35 cellular contexts compared by ENCODE assay signal in the genomic region with DNA sequence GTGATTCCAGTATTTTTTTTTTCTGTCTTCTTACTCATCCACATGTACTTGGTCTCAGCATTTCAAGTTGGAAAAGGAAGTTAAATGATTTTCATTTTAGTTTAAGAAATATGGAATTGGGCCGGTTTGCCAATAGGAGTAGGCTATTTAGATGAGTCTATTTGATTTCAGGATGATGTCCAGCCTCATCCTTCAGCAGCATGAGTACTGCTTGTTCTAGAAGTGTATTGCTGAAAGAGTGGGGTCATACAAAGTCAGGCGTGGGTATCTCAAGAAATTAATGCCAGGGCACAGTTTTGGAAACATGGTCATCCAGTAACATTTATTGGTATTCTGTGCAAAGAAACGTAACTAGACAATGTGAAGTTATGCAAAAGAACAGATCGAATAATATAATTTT. TPM values are rescaled to one million over a fixed set of nuclear protein-coding genes. Genes with fewer than 3 reads are reported as not detected.
DNase-seq lines count a peak whose midpoint lies in the region; ATAC-seq and TF ChIP-seq lines count a peak whose summit lies in the region.
"Had no signal": no experiment of that assay in that cellular context is flagged by ENCODE, and none has a peak within 500 bp of the region (broad histone marks: within the 10 kb centered on the region; RNA-seq: fewer than 3 reads in every experiment).

No MANE protein-coding gene starts in this region.

- H3K9me3 ChIP-seq in psoas muscle = no peaks in the 10 kb centered on the region
- no peaks in the 10 kb centered on the region for H3K9me3 ChIP-seq in gastrocnemius medialis
- H3K9me3 ChIP-seq: A549; BE2C; BLaER1; BLaER1 treated with 17β-estradiol and CSF1 and Interleukin-3, amounts not matched to agents 10 nM and 100 nM; Caco-2 had no signal

- in situ Hi-C loops in gastrocnemius medialis (cut with MboI; ENCODE audit: low sequenced_read_pairs in 4 of 4) = no loop called here

- H3K36me3 ChIP-seq in psoas muscle (ENCODE audit: insufficient read depth in 1 of 2, low read depth in 1 of 2) (no peaks in the 10 kb centered on the region), gastrocnemius medialis (no peaks in the 10 kb centered on the region)
- H3K36me3 ChIP-seq: BE2C; BLaER1; BLaER1 treated with 17β-estradiol and CSF1 and Interleukin-3, amounts not matched to agents 10 nM and 100 nM had no signal

- no peak overlapping the region for H3K4me3 ChIP-seq in psoas muscle
- H3K4me3 ChIP-seq in gastrocnemius medialis = no peak overlapping the region
- H3K4me3 ChIP-seq: A549; BLaER1; BLaER1 treated with 17β-estradiol and CSF1 and Interleukin-3, amounts not matched to agents 10 nM and 100 nM had no signal

- intact Hi-C loops in psoas muscle (cut with DNase I) (loop anchor here in 1 of 2 donors (5.0 kb wide), 1 partner anchor 75 kb away; a partner anchor contains a TSS), gastrocnemius medialis (cut with DNase I; ENCODE audit: low total_unique reads) (no loop called here)

- no peak for TF ChIP-seq POLR2A in gastrocnemius medialis (IDR thresholded peaks at IDR 0.05)

- H3K27ac ChIP-seq in psoas muscle = peak overlapping the region; percentile 53
- peak overlapping the region; percentile 65 to 76 (median 68) for H3K27ac ChIP-seq in gastrocnemius medialis
- H3K27ac ChIP-seq: 22Rv1; A549; BLaER1; BLaER1 treated with 17β-estradiol and CSF1 and Interleukin-3, amounts not matched to agents 10 nM and 100 nM; C4-2B had no signal

- TF ChIP-seq CTCF in psoas muscle (IDR thresholded peaks at IDR 0.05) (no peak), gastrocnemius medialis (IDR thresholded peaks at IDR 0.05 in 4 of 5, conservative IDR thresholded peaks at IDR 0.05 in 1 of 5) (no peak)

- peaks cover 31% of the 10 kb centered on the region for H3K4me1 ChIP-seq in psoas muscle
- peaks cover 28 to 33% of the 10 kb centered on the region in 2 donors for H3K4me1 ChIP-seq in gastrocnemius medialis
- H3K4me1 ChIP-seq: A549, BLaER1, Caco-2 had no signal

- H3K27me3 ChIP-seq in psoas muscle (ENCODE audit: insufficient read depth in 3 of 3, low read length in 2 of 3) (no peaks in the 10 kb centered on the region), gastrocnemius medialis (no peaks in the 10 kb centered on the region)
- H3K27me3 ChIP-seq: BE2C; BLaER1; BLaER1 treated with 17β-estradiol and CSF1 and Interleukin-3, amounts not matched to agents 10 nM and 100 nM had no signal

- DNase-seq in psoas muscle = no peak
- no peak for DNase-seq in gastrocnemius medialis
- DNase-seq in HUDEP-2 (lab: John Stamatoyannopoulos, UW; ENCODE audit: unreplicated experiment in 76 of 76) = no peak
- DNase-seq in hepatic stellate cell (ENCODE audit: low spot score) = no peak
- DNase-seq: 8988T; ACHN; AML-193; BE2C; C1 segment of cervical spinal cord; Caco-2; Calu3; CD4-positive, alpha-beta memory T cell; CD4-positive, alpha-beta T cell; CD4-positive, CD25-positive, alpha-beta regulatory T cell; CD8-positive, alpha-beta memory T cell; CD8-positive, alpha-beta T cell; COR-L47; DMS 273 treated with DMSO at 0.1 percent for 48 hours; DMS153; DMS53; DMS79; DMS79 treated with DMSO at 0.1 percent for 48 hours; DND-41; EL had no signal

- WGBS in psoas muscle, 3 donors = 33 to 80% (median 57%) methylated on average over 4 of the region's 4 CpGs

- ATAC-seq in psoas muscle = peak in 3 of 4 donors; percentile 56 to 87 (median 74)
- peak; percentile 88 to 91 for ATAC-seq in gastrocnemius medialis
- ATAC-seq: A549; CD8-positive, alpha-beta T cell had no signal

RNA-seq across cellular contexts. Expression of a gene that starts 44.9 kb away (rescaled TPM):
- total RNA-seq in psoas muscle (1 to 10 TPM in 2 of 4 donors, under 1 TPM in 2; 0.32 to 6.6 (median 1.3) TPM), gastrocnemius medialis (1 to 10 TPM in 3 of 4 donors, under 1 TPM in 1; 0.11 to 6.2 (median 1.2) TPM)
- polyA plus RNA-seq in psoas muscle = 1 to 10 TPM in 1 of 3 donors, under 1 TPM in 2; 0.08 to 1.6 (median 0.55) TPM
- total RNA-seq: A172; A673; B cell; Caco-2; CD4-positive, alpha-beta memory T cell; CD4-positive, alpha-beta T cell; CD4-positive, CD25-positive, alpha-beta regulatory T cell; CD8-positive, alpha-beta memory T cell; CD8-positive, alpha-beta T cell; Daoy had no signal
- polyA plus RNA-seq: BJ; CD14-positive monocyte; CD4-positive, alpha-beta memory T cell; CD4-positive, CD25-positive, alpha-beta regulatory T cell; CD8-positive, alpha-beta memory T cell had no signal
